ENCODE assay signal across 28 cellular contexts in the genomic region with DNA sequence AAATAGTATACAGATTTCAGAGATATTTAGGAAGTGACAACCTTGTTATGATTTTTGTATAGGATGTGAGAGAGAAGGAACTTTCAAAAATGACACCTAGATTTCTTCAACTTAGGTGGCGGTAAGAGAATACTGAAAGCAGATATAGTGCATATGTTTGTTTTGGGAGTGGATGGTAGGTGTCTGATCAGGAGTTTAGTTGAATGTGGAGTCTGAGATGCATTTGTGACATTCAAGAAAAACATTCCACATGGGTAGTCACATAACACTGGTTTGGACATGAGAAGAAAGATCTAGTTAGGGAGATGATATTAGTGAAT. TPM values are rescaled to one million over a fixed set of nuclear protein-coding genes. Genes with fewer than 3 reads are reported as not detected.
DNase-seq lines count a peak whose midpoint lies in the region; ATAC-seq and TF ChIP-seq lines count a peak whose summit lies in the region.
"Had no signal": no experiment of that assay in that cellular context is flagged by ENCODE, and none has a peak within 500 bp of the region (broad histone marks: within the 10 kb centered on the region; RNA-seq: fewer than 3 reads in every experiment).

No MANE protein-coding gene starts in this region.

- 0 out of 2 replicates have a peak overlapping the region, but pooled peaks have one; percentile 14 for H3K27ac ChIP-seq in DND-41 (ENCODE audit: low read length)
- peak overlapping the region; percentile 9 for H3K27ac ChIP-seq in OCI-LY7 (ENCODE audit: low read depth, low read length, poor library complexity, severe bottlenecking)
- H3K27ac ChIP-seq: esophagus squamous epithelium, gastroesophageal sphincter, pancreas, suprapubic skin had no signal

- H3K4me1 ChIP-seq in DND-41 (ENCODE audit: insufficient read depth, low read length) (peaks cover 25% of the 10 kb centered on the region), OCI-LY7 (ENCODE audit: insufficient read depth, low read length, poor library complexity, severe bottlenecking) (peaks cover 49% of the 10 kb centered on the region)
- H3K4me1 ChIP-seq: Caco-2 had no signal

- intact Hi-C loops in OCI-LY7 (cut with micrococcal nuclease; ENCODE audit: unreplicated experiment), result no loop called here

- H3K36me3 ChIP-seq in DND-41 (ENCODE audit: insufficient read depth, low read length) (peaks cover 31% of the 10 kb centered on the region; the same call in 1 of the 2 replicates), OCI-LY7 (ENCODE audit: insufficient read depth, low read length) (peaks cover 28% of the 10 kb centered on the region)
- H3K36me3 ChIP-seq: gastroesophageal sphincter, pancreas, suprapubic skin had no signal

- DNase-seq in DND-41 (no peak), OCI-LY7 (ENCODE audit: low spot score) (no peak), activated gamma-delta T cell treated with Interleukin-2 at 50 U/mL for 16 hours (no peak), hypothalamus (lab: John Stamatoyannopoulos, UW) (no peak), cortex of kidney (lab: John Stamatoyannopoulos, UW) (no peak), 8988T (no peak)
- DNase-seq: activated B cell treated with CpG ODN at 0.5 μM for 24 hours; activated CD4-positive, alpha-beta T cell treated with anti-CD3 and anti-CD28 coated beads, Interleukin-2, amount 50 U/mL, for 48 hours; activated CD8-positive, alpha-beta memory T cell treated with anti-CD3 and anti-CD28 coated beads, Interleukin-2, amount 50 U/mL, for 48 hours; aorta; Caco-2; esophagus squamous epithelium; HFFc6; islet precursor cell; NCI-H1105; NCI-H2029; NCI-H345; NCI-H774; nephron progenitor cell; pancreas; spleen; stimulated activated CD4-positive, alpha-beta T cell treated with anti-CD3 and anti-CD28 coated beads, Interleukin-4, amount 100 ng/mL, for 1 hour; T1000 had no signal

- POLR2A ChIA-PET in OCI-LY7 (lab: Charles Lee), result interaction anchor here (0.9 to 1.7 kb wide), 4 partner anchors 9 to 40 kb away, joined by 3 to 8 read pairs (median 4); a partner anchor contains a TSS

- H2AFZ ChIP-seq in DND-41 (ENCODE audit: low read depth, low read length), result no peak overlapping the region
- no peak overlapping the region for H2AFZ ChIP-seq in OCI-LY7 (ENCODE audit: low read length)

- CTCF ChIA-PET in OCI-LY7 (lab: Charles Lee; ENCODE audit: unreplicated experiment), result no interaction called here

- no TSS peak for BruUV-seq in OCI-LY7 (replicated peaks; lab: Mats Ljungman, UMichigan)

- H4K20me1 ChIP-seq in DND-41 (ENCODE audit: insufficient read depth, low read length) (peaks cover 80% of the 10 kb centered on the region), OCI-LY7 (ENCODE audit: insufficient read depth, low read length) (peaks cover 52% of the 10 kb centered on the region)

- H3K4me3 ChIP-seq in DND-41 (ENCODE audit: low read depth in 1 of 2, low read length in 2 of 2) (no peak overlapping the region), OCI-LY7 (ENCODE audit: low read depth, low read length, poor library complexity, severe bottlenecking) (no peak overlapping the region)
- H3K4me3 ChIP-seq: esophagus squamous epithelium, gastroesophageal sphincter, pancreas, spleen, suprapubic skin had no signal

- no peak for TF ChIP-seq CTCF in DND-41 (IDR thresholded peaks at IDR 0.05; ENCODE audit: borderline replicate concordance, extremely low read depth, low read length, poor library complexity, severe bottlenecking)
- TF ChIP-seq CTCF in OCI-LY7 (conservative IDR thresholded peaks at IDR 0.05; ENCODE audit: low read length), result no peak

- H3K9me2 ChIP-seq in OCI-LY7 (ENCODE audit: insufficient read depth, low read length), result no peaks in the 10 kb centered on the region

- H3K9ac ChIP-seq in DND-41 (ENCODE audit: low read depth, low read length), result no peak overlapping the region

- H3K27me3 ChIP-seq in DND-41 (ENCODE audit: insufficient read depth, low read length, poor library complexity), result no peaks in the 10 kb centered on the region
- H3K27me3 ChIP-seq: esophagus squamous epithelium, gastroesophageal sphincter, pancreas, spleen, suprapubic skin had no signal

- H3K79me2 ChIP-seq in DND-41 (ENCODE audit: insufficient read depth, low read length), result peaks cover 97% of the 10 kb centered on the region
- peaks cover 99% of the 10 kb centered on the region for H3K79me2 ChIP-seq in OCI-LY7 (ENCODE audit: insufficient read depth, low read depth, low read length)

- H3K9me3 ChIP-seq in DND-41 (ENCODE audit: insufficient read depth, low read length, severe bottlenecking) (no peaks in the 10 kb centered on the region), OCI-LY7 (ENCODE audit: low read length) (no peaks in the 10 kb centered on the region)
- H3K9me3 ChIP-seq: Caco-2, esophagus squamous epithelium, gastroesophageal sphincter, pancreas, spleen, suprapubic skin had no signal

- H3K4me2 ChIP-seq in DND-41 (ENCODE audit: insufficient read depth, low read length) (no peak overlapping the region), OCI-LY7 (ENCODE audit: low read length) (peak overlapping the region; percentile 16; the same call in 1 of the 2 replicates)

- no peak for ATAC-seq in DND-41 (ENCODE audit: insufficient read depth, low read depth)
- ATAC-seq in GM19025 (IDR thresholded peaks at IDR 0.05; ENCODE audit: low read depth, unreplicated experiment), result peak; percentile 2
- peak; percentile 3 for ATAC-seq in HG02759 (IDR thresholded peaks at IDR 0.05; ENCODE audit: unreplicated experiment)
- ATAC-seq: gastroesophageal sphincter, pancreas, Right ventricle myocardium inferior had no signal

RNA-seq across cellular contexts. Expression of a gene that starts 40.7 kb away (rescaled TPM):
- 65.7 and 93.5 TPM in 2 replicates for total RNA-seq in OCI-LY7 (2014; rRNA removed; shearing (Covaris generic))
- total RNA-seq in OCI-LY7 (2022), result 122 and 123 TPM in 2 replicates
